In the genomic region with DNA sequence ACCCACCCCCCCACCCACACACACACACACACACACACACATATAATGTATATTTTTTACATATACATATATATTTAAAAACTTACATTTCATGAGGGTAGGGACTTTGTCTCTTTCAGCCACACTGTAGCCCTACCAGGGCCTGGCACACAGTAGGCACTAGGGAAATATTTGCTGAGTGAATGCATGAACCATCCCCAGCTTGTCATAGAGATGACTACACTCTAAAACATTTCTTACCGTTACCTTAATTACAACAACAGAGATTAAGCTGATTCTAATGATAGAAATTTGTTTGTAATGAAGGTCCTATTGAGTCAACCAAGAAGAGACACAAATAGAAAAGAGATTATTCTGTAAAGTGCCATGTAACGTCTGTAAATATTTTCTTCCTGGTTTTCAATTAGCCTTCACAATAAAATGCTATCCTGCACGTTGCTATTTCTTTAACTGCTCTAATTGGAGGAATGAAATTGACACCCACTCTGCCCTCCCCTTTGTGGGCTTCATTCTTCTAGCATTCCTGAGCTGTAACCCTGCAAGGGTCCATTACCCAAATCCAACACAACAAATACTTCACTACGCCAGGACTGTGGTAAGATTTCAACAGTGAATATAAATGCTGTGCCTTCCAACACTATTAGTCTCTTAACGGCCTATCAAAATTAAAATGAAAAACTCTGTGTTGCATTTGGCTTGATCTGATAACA, we compare ENCODE assay signal across 16 cellular contexts. TPM values are rescaled to one million over a fixed set of nuclear protein-coding genes. Genes with fewer than 3 reads are reported as not detected.
"Had no signal": no experiment of that assay in that cellular context is flagged by ENCODE, and none has a peak within 500 bp of the region (broad histone marks: within the 10 kb centered on the region; RNA-seq: fewer than 3 reads in every experiment).

No MANE protein-coding gene starts in this region.

- H3K9me3 Mint-ChIP-seq: activated naive CD4-positive, alpha-beta T cell treated with anti-CD3 and anti-CD28 coated beads for 36 hours had no signal

- H3K9me3 ChIP-seq: colonic mucosa, lower lobe of right lung, pancreas, tibial nerve had no signal

- H3K36me3 ChIP-seq: colonic mucosa, lower lobe of right lung, pancreas, tibial nerve had no signal

- ATAC-seq: activated T-helper 17 cell treated with anti-CD3 and anti-CD28 coated beads, Interleukin-2, amount 50 U/mL, for 72 hours; left cardiac atrium; lower lobe of right lung; pancreas had no signal

- H3K4me3 ChIP-seq: colonic mucosa, lower lobe of right lung, pancreas, tibial nerve had no signal

- H3K4me3 Mint-ChIP-seq: activated naive CD4-positive, alpha-beta T cell treated with anti-CD3 and anti-CD28 coated beads for 36 hours; activated T-helper 17 cell treated with anti-CD3 and anti-CD28 coated beads, Interleukin-2, amount 50 U/mL, for 72 hours; immature natural killer cell had no signal

- H3K27me3 ChIP-seq: colonic mucosa had no signal

- H3K27ac Mint-ChIP-seq: activated naive CD4-positive, alpha-beta T cell treated with anti-CD3 and anti-CD28 coated beads for 36 hours; activated T-helper 17 cell treated with anti-CD3 and anti-CD28 coated beads, Interleukin-2, amount 50 U/mL, for 72 hours; immature natural killer cell had no signal

- H3K36me3 Mint-ChIP-seq: immature natural killer cell had no signal

- H3K27ac ChIP-seq: colonic mucosa, lower lobe of right lung, pancreas, tibial nerve had no signal

- H3K4me1 Mint-ChIP-seq: activated T-helper 17 cell treated with anti-CD3 and anti-CD28 coated beads, Interleukin-2, amount 50 U/mL, for 72 hours; immature natural killer cell had no signal

- H3K4me1 ChIP-seq: colonic mucosa, lower lobe of right lung, tibial nerve had no signal

- DNase-seq: activated CD4-positive, alpha-beta T cell treated with anti-CD3 and anti-CD28 coated beads, Interleukin-2, amount 50 U/mL, for 48 hours; activated naive CD4-positive, alpha-beta T cell treated with anti-CD3 and anti-CD28 coated beads for 36 hours; colonic mucosa; foreskin melanocyte; head of caudate nucleus; immature natural killer cell; left cardiac atrium; lower lobe of right lung; pancreas; stimulated activated CD4-positive, alpha-beta T cell treated with anti-CD3 and anti-CD28 coated beads, Interleukin-4, amount 100 ng/mL, for 1 hour; stimulated activated naive CD4-positive, alpha-beta T cell; substantia nigra; T-helper 1 cell; T1000 had no signal

RNA-seq across cellular contexts. Expression of gene SIM1, which starts 30.8 kb away (rescaled TPM):
- total RNA-seq: activated naive CD4-positive, alpha-beta T cell treated with anti-CD3 and anti-CD28 coated beads for 36 hours; activated T-helper 17 cell treated with anti-CD3 and anti-CD28 coated beads, Interleukin-2, amount 50 U/mL, for 72 hours; left cardiac atrium; lower lobe of right lung; tibial nerve had no signal
- polyA plus RNA-seq: immature natural killer cell had no signal
